In genomic region chrX:29992083-29992482, GRCh38 we compare ENCODE assay signal across 28 cellular contexts.
"Had no signal": no experiment of that assay in that cellular context is flagged by ENCODE, and none has a peak within 500 bp of the region (broad histone marks: within the 10 kb centered on the region; RNA-seq: fewer than 3 reads in every experiment).

No MANE protein-coding gene starts in this region.

- H3K27me3 ChIP-seq: Peyer's patch had no signal

- DNase-seq: Kasumi-1; MM.1S; NCI-H1092 treated with DMSO at 0.1 percent for 48 hours; NCI-H1417; NCI-H146; NCI-H1694 treated with DMSO at 0.1 percent for 48 hours; NCI-H1930; NCI-H2081; NCI-H2107; NCI-H2171; NCI-H226; NCI-H446; NCI-H510A; NCI-H524 treated with DMSO at 0.1 percent for 48 hours; NCI-H69; NCI-H774; NK-92 treated with Interleukin-12 subunit alpha and Interleukin-12 subunit beta, amount 100 ng/mL, for 24 hours; PC-9; Peyer's patch; Right ventricle myocardium superior; RPMI8226; SK-N-SH; SW 1271; T-cell had no signal

- H3K4me1 Mint-ChIP-seq: IgD-negative memory B cell, T-cell had no signal

- H3K36me3 ChIP-seq: Peyer's patch had no signal

- H3K4me1 ChIP-seq: Peyer's patch had no signal

- H3K27ac Mint-ChIP-seq: IgD-negative memory B cell; T-cell; T-helper 1 cell treated with Interleukin-12 subunit alpha and Interleukin-12 subunit beta and Interleukin-4 antibody, amounts not matched to agents 30 μg/mL and 1 μg/mL, for 36 hours had no signal

- H3K4me2 ChIP-seq: KMS-11, PC-9, SK-N-SH had no signal

- ATAC-seq: K562, T-cell had no signal

- H3K4me3 Mint-ChIP-seq: IgD-negative memory B cell; T-cell; T-helper 1 cell treated with Interleukin-12 subunit alpha and Interleukin-12 subunit beta and Interleukin-4 antibody, amounts not matched to agents 30 μg/mL and 1 μg/mL, for 36 hours had no signal

- H3K9me2 ChIP-seq: SK-N-SH had no signal

- H2AFZ ChIP-seq: PC-9 had no signal

- H3K4me3 ChIP-seq: K562, PC-9, Peyer's patch had no signal

- H3K9ac ChIP-seq: KMS-11, SK-N-SH had no signal

- FAIRE-seq: K562 had no signal

- H3K27ac ChIP-seq: KMS-11, PC-9, Peyer's patch had no signal

- H3K9me3 ChIP-seq: Peyer's patch, SK-N-SH had no signal

- H3K36me3 Mint-ChIP-seq: T-cell had no signal
